Comparison of ENCODE assay signal across 1 cellular context in genomic region chr20:44858959-44859358, GRCh38.
TF ChIP-seq lines count a peak whose summit lies in the region.

No MANE protein-coding gene starts in this region.

TF ChIP-seq in SK-N-SH, 30 proteins besides CTCF, POLR2A, EP300 and RAD21 (continued from another document):
- TF ChIP-seq MAX (IDR thresholded peaks at IDR 0.05; ENCODE audit: low read depth) (no peak), EZH2phosphoT487 (IDR thresholded peaks at IDR 0.05; ENCODE audit: borderline replicate concordance, low read depth) (no peak), GATA2 (CRISPR knock-in tag; IDR thresholded peaks at IDR 0.05) (no peak), TCF12 (IDR thresholded peaks at IDR 0.05) (no peak)
- TF ChIP-seq, protein P1, sequence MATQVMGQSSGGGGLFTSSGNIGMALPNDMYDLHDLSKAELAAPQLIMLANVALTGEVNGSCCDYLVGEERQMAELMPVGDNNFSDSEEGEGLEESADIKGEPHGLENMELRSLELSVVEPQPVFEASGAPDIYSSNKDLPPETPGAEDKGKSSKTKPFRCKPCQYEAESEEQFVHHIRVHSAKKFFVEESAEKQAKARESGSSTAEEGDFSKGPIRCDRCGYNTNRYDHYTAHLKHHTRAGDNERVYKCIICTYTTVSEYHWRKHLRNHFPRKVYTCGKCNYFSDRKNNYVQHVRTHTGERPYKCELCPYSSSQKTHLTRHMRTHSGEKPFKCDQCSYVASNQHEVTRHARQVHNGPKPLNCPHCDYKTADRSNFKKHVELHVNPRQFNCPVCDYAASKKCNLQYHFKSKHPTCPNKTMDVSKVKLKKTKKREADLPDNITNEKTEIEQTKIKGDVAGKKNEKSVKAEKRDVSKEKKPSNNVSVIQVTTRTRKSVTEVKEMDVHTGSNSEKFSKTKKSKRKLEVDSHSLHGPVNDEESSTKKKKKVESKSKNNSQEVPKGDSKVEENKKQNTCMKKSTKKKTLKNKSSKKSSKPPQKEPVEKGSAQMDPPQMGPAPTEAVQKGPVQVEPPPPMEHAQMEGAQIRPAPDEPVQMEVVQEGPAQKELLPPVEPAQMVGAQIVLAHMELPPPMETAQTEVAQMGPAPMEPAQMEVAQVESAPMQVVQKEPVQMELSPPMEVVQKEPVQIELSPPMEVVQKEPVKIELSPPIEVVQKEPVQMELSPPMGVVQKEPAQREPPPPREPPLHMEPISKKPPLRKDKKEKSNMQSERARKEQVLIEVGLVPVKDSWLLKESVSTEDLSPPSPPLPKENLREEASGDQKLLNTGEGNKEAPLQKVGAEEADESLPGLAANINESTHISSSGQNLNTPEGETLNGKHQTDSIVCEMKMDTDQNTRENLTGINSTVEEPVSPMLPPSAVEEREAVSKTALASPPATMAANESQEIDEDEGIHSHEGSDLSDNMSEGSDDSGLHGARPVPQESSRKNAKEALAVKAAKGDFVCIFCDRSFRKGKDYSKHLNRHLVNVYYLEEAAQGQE (IDR thresholded peaks at IDR 0.05; ENCODE audit: low read depth, low read length) = no peak
- TF ChIP-seq, protein P2, sequence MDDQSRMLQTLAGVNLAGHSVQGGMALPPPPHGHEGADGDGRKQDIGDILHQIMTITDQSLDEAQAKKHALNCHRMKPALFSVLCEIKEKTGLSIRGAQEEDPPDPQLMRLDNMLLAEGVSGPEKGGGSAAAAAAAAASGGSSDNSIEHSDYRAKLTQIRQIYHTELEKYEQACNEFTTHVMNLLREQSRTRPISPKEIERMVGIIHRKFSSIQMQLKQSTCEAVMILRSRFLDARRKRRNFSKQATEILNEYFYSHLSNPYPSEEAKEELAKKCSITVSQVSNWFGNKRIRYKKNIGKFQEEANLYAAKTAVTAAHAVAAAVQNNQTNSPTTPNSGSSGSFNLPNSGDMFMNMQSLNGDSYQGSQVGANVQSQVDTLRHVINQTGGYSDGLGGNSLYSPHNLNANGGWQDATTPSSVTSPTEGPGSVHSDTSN (IDR thresholded peaks at IDR 0.05) = no peak
